Comparison of ENCODE assay signal across 19 cellular contexts in genomic region chr21:44943686-44944550, GRCh38.
"Had no signal": no experiment of that assay in that cellular context is flagged by ENCODE, and none has a peak within 500 bp of the region (broad histone marks: within the 10 kb centered on the region; RNA-seq: fewer than 3 reads in every experiment).

No MANE protein-coding gene starts in this region.

- H3K36me3 Mint-ChIP-seq: naive B cell had no signal

- H3K4me1 ChIP-seq: uterus had no signal

- ATAC-seq: activated CD4-positive, alpha-beta T cell treated with anti-CD3 and anti-CD28 coated beads for 36 hours; activated T-cell treated with anti-CD3 and anti-CD28 coated beads, Interleukin-2, amount 50 U/mL, for 4 hours; mucosa of descending colon; stimulated activated naive CD8-positive, alpha-beta T cell treated with anti-CD3 and anti-CD28 coated beads, Interleukin-15, Interleukin-2, amounts not matched to agents 100 U/mL and 50 U/mL, for 24 hours had no signal

- H3K9me3 Mint-ChIP-seq: activated CD4-positive, alpha-beta memory T cell treated with anti-CD3 and anti-CD28 coated beads, Interleukin-2, amount 10 ng/mL, durations not matched to agents 7 days and 5 days; activated T-cell treated with anti-CD3 and anti-CD28 coated beads, Interleukin-2, amount 50 U/mL, for 4 hours; dendritic cell treated with granulocyte-macrophage colony-stimulating factor and Interleukin-4, amounts not matched to agents 40 ng/mL and 50 ng/mL, for 4 days; immature natural killer cell; naive B cell had no signal

- H3K27ac ChIP-seq: esophagus squamous epithelium, tibial nerve, uterus had no signal

- H3K36me3 ChIP-seq: uterus had no signal

- H3K4me3 ChIP-seq: esophagus squamous epithelium, mucosa of descending colon, tibial nerve, uterus had no signal

- H3K27me3 Mint-ChIP-seq: activated CD4-positive, alpha-beta memory T cell treated with anti-CD3 and anti-CD28 coated beads, Interleukin-2, amount 10 ng/mL, durations not matched to agents 7 days and 5 days; activated CD4-positive, alpha-beta T cell treated with anti-CD3 and anti-CD28 coated beads for 36 hours; dendritic cell treated with granulocyte-macrophage colony-stimulating factor and Interleukin-4, amounts not matched to agents 40 ng/mL and 50 ng/mL, for 4 days; naive B cell had no signal

- H3K4me3 Mint-ChIP-seq: activated CD4-positive, alpha-beta memory T cell treated with anti-CD3 and anti-CD28 coated beads, Interleukin-2, amount 10 ng/mL, durations not matched to agents 7 days and 5 days; activated CD4-positive, alpha-beta T cell treated with anti-CD3 and anti-CD28 coated beads for 36 hours; activated T-cell treated with anti-CD3 and anti-CD28 coated beads, Interleukin-2, amount 50 U/mL, for 4 hours; dendritic cell treated with granulocyte-macrophage colony-stimulating factor and Interleukin-4, amounts not matched to agents 40 ng/mL and 50 ng/mL, for 4 days; immature natural killer cell had no signal

- DNase-seq: activated CD4-positive, alpha-beta memory T cell treated with anti-CD3 and anti-CD28 coated beads, Interleukin-2, amount 10 ng/mL, durations not matched to agents 7 days and 5 days; activated CD4-positive, alpha-beta T cell treated with anti-CD3 and anti-CD28 coated beads for 36 hours; activated effector memory CD4-positive, alpha-beta T cell treated with Interleukin-2 at 50 U/mL for 16 hours; activated naive CD4-positive, alpha-beta T cell treated with anti-CD3 and anti-CD28 coated beads, Interleukin-2, amount 50 U/mL, for 16 hours; activated T-cell treated with anti-CD3 and anti-CD28 coated beads, Interleukin-2, amount 50 U/mL, for 4 hours; effector CD8-positive, alpha-beta T cell; esophagus squamous epithelium; immature natural killer cell; mesenchymal stem cell; naive B cell; stimulated activated CD4-positive, alpha-beta T cell treated with anti-CD3 and anti-CD28 coated beads, Interleukin-12 subunit alpha, Interleukin-12 subunit beta, amount 100 ng/mL, for 4 hours; stimulated activated CD4-positive, alpha-beta T cell treated with anti-CD3 and anti-CD28 coated beads, Interleukin-1b, Interleukin-23, amount 100 ng/mL, for 48 hours; stimulated activated CD8-positive, alpha-beta memory T cell treated with anti-CD3 and anti-CD28 coated beads, Interleukin-4, amount 100 ng/mL, for 48 hours; stimulated activated naive CD8-positive, alpha-beta T cell treated with anti-CD3 and anti-CD28 coated beads, Interleukin-15, Interleukin-2, amounts not matched to agents 100 U/mL and 50 U/mL, for 24 hours; substantia nigra; uterus had no signal

- H3K27ac Mint-ChIP-seq: activated CD4-positive, alpha-beta memory T cell treated with anti-CD3 and anti-CD28 coated beads, Interleukin-2, amount 10 ng/mL, durations not matched to agents 7 days and 5 days; activated CD4-positive, alpha-beta T cell treated with anti-CD3 and anti-CD28 coated beads for 36 hours; dendritic cell treated with granulocyte-macrophage colony-stimulating factor and Interleukin-4, amounts not matched to agents 40 ng/mL and 50 ng/mL, for 4 days; immature natural killer cell had no signal

- H3K9me3 ChIP-seq: esophagus squamous epithelium, mucosa of descending colon, tibial nerve, uterus had no signal

- H3K27me3 ChIP-seq: esophagus squamous epithelium, tibial nerve, uterus had no signal
